11 cellular contexts compared by ENCODE assay signal in the genomic region with DNA sequence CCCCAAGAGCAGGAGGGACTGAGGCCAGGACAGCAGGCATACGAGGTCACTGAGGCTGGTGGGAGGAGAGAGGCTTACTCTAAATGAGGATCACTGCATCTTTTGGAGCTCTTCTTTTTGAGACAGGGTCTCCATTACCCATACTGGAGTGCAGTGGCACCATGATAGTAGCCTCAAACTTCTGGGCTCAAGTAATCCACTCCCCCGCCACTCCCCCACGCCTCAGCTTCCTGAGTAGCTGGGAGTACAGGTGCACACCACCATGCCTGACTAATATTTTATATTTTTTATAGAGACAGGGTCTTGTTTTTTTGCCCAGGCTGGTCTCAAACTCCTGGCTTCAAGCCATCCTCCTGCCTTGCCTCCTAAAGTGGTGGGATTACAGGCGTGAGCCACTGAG. TPM values are rescaled to one million over a fixed set of nuclear protein-coding genes. Genes with fewer than 3 reads are reported as not detected.
DNase-seq lines count a peak whose midpoint lies in the region; ATAC-seq and TF ChIP-seq lines count a peak whose summit lies in the region.
"Had no signal": no experiment of that assay in that cellular context is flagged by ENCODE, and none has a peak within 500 bp of the region (broad histone marks: within the 10 kb centered on the region; RNA-seq: fewer than 3 reads in every experiment).

No MANE protein-coding gene starts in this region.

- peaks cover 81% of the 10 kb centered on the region for H3K4me1 Mint-ChIP-seq in activated naive CD4-positive, alpha-beta T cell treated with anti-CD3 and anti-CD28 coated beads, Interleukin-2, amount 10 ng/mL, durations not matched to agents 7 days and 5 days
- H3K4me1 Mint-ChIP-seq in activated CD4-positive, alpha-beta memory T cell treated with anti-CD3 and anti-CD28 coated beads, Interleukin-2, amount 10 ng/mL, durations not matched to agents 7 days and 5 days = peaks cover 89% of the 10 kb centered on the region

- peaks cover 51 to 96% of the 10 kb centered on the region in 2 donors for H3K4me1 ChIP-seq in left lung
- H3K4me1 ChIP-seq in thymus (ENCODE audit: control insufficient read depth, insufficient read depth, low read length) = peaks cover 6% of the 10 kb centered on the region

- POLR2A ChIA-PET in activated CD4-positive, alpha-beta memory T cell treated with anti-CD3 and anti-CD28 coated beads, Interleukin-2, amount 10 ng/mL, durations not matched to agents 7 days and 5 days (lab: Charles Lee) = interaction anchor here (1.2 to 33.8 kb wide), 10 partner anchors 1 to 395 kb away, joined by 3 to 1257 read pairs (median 12); partner anchors contain the start of genes DDX56, H2AZ2, MYO1G and OGDH

- TF ChIP-seq CTCF in left lung (IDR thresholded peaks at IDR 0.05) = no peak
- no peak for TF ChIP-seq CTCF in WERI-Rb-1 (IDR thresholded peaks at IDR 0.05; ENCODE audit: low read depth, low read length)

- no peak for ATAC-seq in left lung

- H3K27ac ChIP-seq in left lung = peak overlapping the region; percentile 74 to 91
- H3K27ac ChIP-seq in thymus (ENCODE audit: low read depth) = peak overlapping the region; percentile 71
- H3K27ac ChIP-seq in WERI-Rb-1 = no peak overlapping the region

- H3K4me3 ChIP-seq in left lung = no peak overlapping the region
- no peak overlapping the region for H3K4me3 ChIP-seq in thymus (ENCODE audit: low read length)
- H3K4me3 ChIP-seq in WERI-Rb-1 (ENCODE audit: low read depth, low read length) = no peak overlapping the region

- no peak for DNase-seq in activated naive CD4-positive, alpha-beta T cell treated with anti-CD3 and anti-CD28 coated beads, Interleukin-2, amount 10 ng/mL, durations not matched to agents 7 days and 5 days
- no peak for DNase-seq in activated naive CD4-positive, alpha-beta T cell (lab: John Stamatoyannopoulos, UW)
- no peak for DNase-seq in activated CD4-positive, alpha-beta memory T cell treated with anti-CD3 and anti-CD28 coated beads, Interleukin-2, amount 10 ng/mL, durations not matched to agents 7 days and 5 days
- DNase-seq in left lung (no peak), AG20443 (ENCODE audit: low spot score) (no peak), WERI-Rb-1 (no peak)
- DNase-seq in stimulated activated naive CD4-positive, alpha-beta T cell treated with Interleukin-2 at 50 U/mL for 16 hours (lab: John Stamatoyannopoulos, UW) = no peak
- DNase-seq: GDM1; NCI-H2029; stimulated activated CD4-positive, alpha-beta T cell treated with anti-CD3 and anti-CD28 coated beads, Interleukin-12 subunit alpha, Interleukin-12 subunit beta, amount 100 ng/mL, for 4 hours had no signal

- H3K9me3 Mint-ChIP-seq in activated naive CD4-positive, alpha-beta T cell treated with anti-CD3 and anti-CD28 coated beads, Interleukin-2, amount 10 ng/mL, durations not matched to agents 7 days and 5 days = no peaks in the 10 kb centered on the region
- H3K9me3 Mint-ChIP-seq in activated CD4-positive, alpha-beta memory T cell treated with anti-CD3 and anti-CD28 coated beads, Interleukin-2, amount 10 ng/mL, durations not matched to agents 7 days and 5 days = no peaks in the 10 kb centered on the region

- peaks cover 0 to 12% of the 10 kb centered on the region in 2 donors for H3K36me3 ChIP-seq in left lung
- H3K36me3 ChIP-seq in thymus (ENCODE audit: control insufficient read depth, insufficient read depth) = peaks cover 13% of the 10 kb centered on the region
- peaks cover 11% of the 10 kb centered on the region for H3K36me3 ChIP-seq in WERI-Rb-1

- H3K27me3 ChIP-seq in left lung (no peaks in the 10 kb centered on the region), thymus (ENCODE audit: control insufficient read depth, insufficient read depth) (no peaks in the 10 kb centered on the region), WERI-Rb-1 (ENCODE audit: insufficient read depth, low read depth, severe bottlenecking) (no peaks in the 10 kb centered on the region)

- no peaks in the 10 kb centered on the region for H3K27me3 Mint-ChIP-seq in activated naive CD4-positive, alpha-beta T cell treated with anti-CD3 and anti-CD28 coated beads, Interleukin-2, amount 10 ng/mL, durations not matched to agents 7 days and 5 days
- no peaks in the 10 kb centered on the region for H3K27me3 Mint-ChIP-seq in activated CD4-positive, alpha-beta memory T cell treated with anti-CD3 and anti-CD28 coated beads, Interleukin-2, amount 10 ng/mL, durations not matched to agents 7 days and 5 days

- CTCF ChIA-PET in activated naive CD4-positive, alpha-beta T cell treated with anti-CD3 and anti-CD28 coated beads, Interleukin-2, amount 10 ng/mL, durations not matched to agents 7 days and 5 days (lab: Charles Lee) = no interaction called here
- CTCF ChIA-PET in activated CD4-positive, alpha-beta memory T cell treated with anti-CD3 and anti-CD28 coated beads, Interleukin-2, amount 10 ng/mL, durations not matched to agents 7 days and 5 days (lab: Charles Lee) = interaction anchor here (1.1 to 2.4 kb wide), 6 partner anchors 8 to 216 kb away, joined by 3 to 13 read pairs (median 7); partner anchors contain the start of genes H2AZ2 and OGDH

- 98% methylated on average over 4 of the region's 4 CpGs for WGBS in thymus

- peak overlapping the region; percentile 96 for H3K27ac Mint-ChIP-seq in activated naive CD4-positive, alpha-beta T cell treated with anti-CD3 and anti-CD28 coated beads, Interleukin-2, amount 10 ng/mL, durations not matched to agents 7 days and 5 days
- peak overlapping the region; percentile 100 for H3K27ac Mint-ChIP-seq in activated CD4-positive, alpha-beta memory T cell treated with anti-CD3 and anti-CD28 coated beads, Interleukin-2, amount 10 ng/mL, durations not matched to agents 7 days and 5 days

- H3K9me3 ChIP-seq in left lung (no peaks in the 10 kb centered on the region), thymus (ENCODE audit: control insufficient read depth) (no peaks in the 10 kb centered on the region), WERI-Rb-1 (ENCODE audit: severe bottlenecking) (no peaks in the 10 kb centered on the region)

- H3K4me3 Mint-ChIP-seq in activated naive CD4-positive, alpha-beta T cell treated with anti-CD3 and anti-CD28 coated beads, Interleukin-2, amount 10 ng/mL, durations not matched to agents 7 days and 5 days = no peak overlapping the region
- H3K4me3 Mint-ChIP-seq in activated CD4-positive, alpha-beta memory T cell treated with anti-CD3 and anti-CD28 coated beads, Interleukin-2, amount 10 ng/mL, durations not matched to agents 7 days and 5 days = peak overlapping the region; percentile 54

- peaks cover 62% of the 10 kb centered on the region for H3K36me3 Mint-ChIP-seq in activated naive CD4-positive, alpha-beta T cell treated with anti-CD3 and anti-CD28 coated beads, Interleukin-2, amount 10 ng/mL, durations not matched to agents 7 days and 5 days
- peaks cover 59% of the 10 kb centered on the region for H3K36me3 Mint-ChIP-seq in activated CD4-positive, alpha-beta memory T cell treated with anti-CD3 and anti-CD28 coated beads, Interleukin-2, amount 10 ng/mL, durations not matched to agents 7 days and 5 days (ENCODE audit: low read depth)

- intact Hi-C loops in left lung (cut with DNase I) = no loop called here

RNA-seq across cellular contexts. Expression of gene OGDH, which starts 25.8 kb away (rescaled TPM):
- 100 to 1,000 TPM; 164 to 166 TPM for total RNA-seq in activated CD4-positive, alpha-beta memory T cell treated with anti-CD3 and anti-CD28 coated beads, Interleukin-2, amount 10 ng/mL, durations not matched to agents 7 days and 5 days
- total RNA-seq in left lung = 100 to 1,000 TPM; 159 to 184 TPM
- 20.7 TPM for polyA plus RNA-seq in thymus

RNA-seq across cellular contexts. Expression of gene TMED4, which starts 50.2 kb away (rescaled TPM):
- total RNA-seq in activated CD4-positive, alpha-beta memory T cell treated with anti-CD3 and anti-CD28 coated beads, Interleukin-2, amount 10 ng/mL, durations not matched to agents 7 days and 5 days = 10 to 100 TPM; 76.0 to 81.8 TPM
- 10 to 100 TPM; 69.6 to 84.7 TPM for total RNA-seq in left lung
- 46.9 TPM for polyA plus RNA-seq in thymus

RNA-seq across cellular contexts. Expression of gene DDX56, which starts 58.5 kb away (rescaled TPM):
- 10 to 100 TPM; 59.0 to 59.6 TPM for total RNA-seq in activated CD4-positive, alpha-beta memory T cell treated with anti-CD3 and anti-CD28 coated beads, Interleukin-2, amount 10 ng/mL, durations not matched to agents 7 days and 5 days
- total RNA-seq in left lung = 10 to 100 TPM; 43.1 to 58.0 TPM
- polyA plus RNA-seq in thymus = 114 TPM
